24 cellular contexts compared by ENCODE assay signal in the genomic region with DNA sequence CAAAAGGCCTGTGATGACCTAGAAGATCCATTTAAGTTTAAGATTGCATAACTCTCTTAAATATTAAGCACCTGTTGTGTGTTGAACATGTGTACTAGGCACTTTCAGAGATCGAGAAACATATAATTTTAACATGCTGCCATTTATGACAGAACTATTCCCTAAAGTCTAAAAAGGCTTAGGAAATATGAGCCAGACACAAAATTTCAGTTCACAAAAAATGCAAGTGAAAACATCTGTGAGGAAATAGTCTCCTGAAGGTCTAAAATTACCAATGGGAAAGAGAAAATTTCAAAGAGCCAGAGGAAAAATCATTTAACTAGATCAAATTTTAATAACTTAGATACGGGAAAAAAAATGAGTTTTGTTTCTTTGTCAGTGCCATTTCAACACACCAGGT. TPM values are rescaled to one million over a fixed set of nuclear protein-coding genes. Genes with fewer than 3 reads are reported as not detected.
DNase-seq lines count a peak whose midpoint lies in the region; ATAC-seq and TF ChIP-seq lines count a peak whose summit lies in the region.
"Had no signal": no experiment of that assay in that cellular context is flagged by ENCODE, and none has a peak within 500 bp of the region (broad histone marks: within the 10 kb centered on the region; RNA-seq: fewer than 3 reads in every experiment).

No MANE protein-coding gene starts in this region.

- peaks cover 7% of the 10 kb centered on the region for H4K20me1 ChIP-seq in IMR-90 (ENCODE audit: insufficient read depth, low read length)
- H4K20me1 ChIP-seq in osteoblast (ENCODE audit: insufficient read depth, low read length) = peaks cover 8% of the 10 kb centered on the region

- H2AK9ac ChIP-seq in IMR-90 (replicated peaks; ENCODE audit: low read depth, low read length, poor library complexity) = no peak overlapping the region

- H3K18ac ChIP-seq in IMR-90 (ENCODE audit: low read depth, low read length) = no peak overlapping the region

- H3K27ac ChIP-seq in IMR-90 (ENCODE audit: insufficient read depth, low read length) = no peak overlapping the region
- peak overlapping the region; percentile 19 for H3K27ac ChIP-seq in osteoblast (ENCODE audit: low read depth, low read length)

- WGBS in IMR-90 (ENCODE audit: extremely low coverage in 2 of 2, insufficient read length in 1 of 2), 2 experiments = no CpG with 5 or more reads among the region's 2 CpGs

- no peak overlapping the region for H4K8ac ChIP-seq in IMR-90 (ENCODE audit: low read depth in 2 of 2, low read length in 2 of 2)

- H2BK5ac ChIP-seq in IMR-90 (ENCODE audit: low read depth, low read length, poor library complexity, severe bottlenecking) = no peak overlapping the region

- H4K5ac ChIP-seq in IMR-90 (ENCODE audit: low read depth, low read length) = no peak overlapping the region

- TF ChIP-seq RAD21 in IMR-90 (IDR thresholded peaks at IDR 0.05; ENCODE audit: low read length) = no peak

- H3K4me3 ChIP-seq in IMR-90 (ENCODE audit: insufficient read depth, low read depth, low read length) (no peak overlapping the region), osteoblast (ENCODE audit: insufficient read depth, low read length) (no peak overlapping the region)

- no peak overlapping the region for H2AK5ac ChIP-seq in IMR-90 (ENCODE audit: low read depth, low read length)

- no peak for ATAC-seq in IMR-90 (ENCODE audit: low read depth)
- no peak for ATAC-seq in HG02852 (IDR thresholded peaks at IDR 0.05; ENCODE audit: unreplicated experiment)
- ATAC-seq in activated naive CD4-positive, alpha-beta T cell treated with anti-CD3 and anti-CD28 coated beads, Interleukin-2, amount 50 U/mL, for 72 hours = no peak

- BruUV-seq in IMR-90 (replicated peaks; lab: Mats Ljungman, UMichigan) = no TSS peak

- peak overlapping the region; percentile 32 for H3K27ac Mint-ChIP-seq in endothelial cell (ENCODE audit: unreplicated experiment)
- no peak overlapping the region for H3K27ac Mint-ChIP-seq in activated naive CD4-positive, alpha-beta T cell treated with anti-CD3 and anti-CD28 coated beads, Interleukin-2, amount 50 U/mL, for 72 hours

- no peaks in the 10 kb centered on the region for H3K9me3 ChIP-seq in IMR-90 (ENCODE audit: control insufficient read depth, insufficient read depth, low read length)
- H3K9me3 ChIP-seq in osteoblast (ENCODE audit: low read depth, low read length) = no peaks in the 10 kb centered on the region

- no peak overlapping the region for H2BK120ac ChIP-seq in IMR-90 (ENCODE audit: low read depth, low read length)

- no peaks in the 10 kb centered on the region for H3K9me1 ChIP-seq in IMR-90 (ENCODE audit: insufficient read depth, low read length)

- intact Hi-C loops in IMR-90 (cut with micrococcal nuclease) = loop anchor here (5.0 kb wide), 1 partner anchor 35 kb away; no protein-coding TSS in a partner anchor

- H2AFZ ChIP-seq in IMR-90 (replicated peaks; ENCODE audit: low read length, poor library complexity) (no peak overlapping the region), osteoblast (ENCODE audit: low read length) (no peak overlapping the region)

- H2BK20ac ChIP-seq in IMR-90 (ENCODE audit: low read depth, low read length) = no peak overlapping the region

- H3K27me3 Mint-ChIP-seq in endothelial cell (ENCODE audit: unreplicated experiment) = peaks cover 3% of the 10 kb centered on the region
- H3K27me3 Mint-ChIP-seq: CD4-positive, alpha-beta memory T cell had no signal

- H3K4me2 ChIP-seq in IMR-90 (ENCODE audit: low read depth, low read length) (no peak overlapping the region), osteoblast (ENCODE audit: insufficient read depth, low read length) (no peak overlapping the region)

- no peak overlapping the region for H3K56ac ChIP-seq in IMR-90 (ENCODE audit: extremely low read depth, insufficient read depth, low read length)

- H3K4me1 ChIP-seq in IMR-90 (ENCODE audit: control insufficient read depth, insufficient read depth, low read length) (peaks cover 6% of the 10 kb centered on the region), osteoblast (ENCODE audit: insufficient read depth, low read length) (peaks cover 16% of the 10 kb centered on the region)

- CTCF ChIA-PET in IMR-90 (lab: Yijun Ruan, JAX) = no interaction called here

- dilution Hi-C loops in IMR-90 (cut with HindIII; ENCODE audit: low sequenced_read_pairs, unreplicated experiment) = no loop called here

- no peak overlapping the region for H4K91ac ChIP-seq in IMR-90 (ENCODE audit: insufficient read depth, low read depth, low read length)

- H3K4me1 Mint-ChIP-seq in endothelial cell (ENCODE audit: unreplicated experiment) = peaks cover 8% of the 10 kb centered on the region

- H3K14ac ChIP-seq in IMR-90 (replicated peaks; ENCODE audit: low read depth, low read length) = no peak overlapping the region

- H3K23ac ChIP-seq in IMR-90 (ENCODE audit: low read depth, low read length) = no peak overlapping the region

- peaks cover 84% of the 10 kb centered on the region for H3K79me2 ChIP-seq in osteoblast (ENCODE audit: insufficient read depth, low read length)

- H3K36me3 Mint-ChIP-seq in endothelial cell (ENCODE audit: low read depth, unreplicated experiment) = peaks cover 39% of the 10 kb centered on the region
- peaks cover 28 to 40% of the 10 kb centered on the region in 2 donors for H3K36me3 Mint-ChIP-seq in activated naive CD4-positive, alpha-beta T cell treated with anti-CD3 and anti-CD28 coated beads, Interleukin-2, amount 50 U/mL, for 72 hours

- no peak overlapping the region for H3K4ac ChIP-seq in IMR-90 (ENCODE audit: low read depth, low read length)

- in situ Hi-C loops in IMR-90 (cut with MboI; ENCODE audit: low sequenced_read_pairs) = no loop called here

- H3K79me1 ChIP-seq in IMR-90 (ENCODE audit: low read depth in 1 of 2, low read length in 2 of 2) = peaks cover 0 to 24% of the 10 kb centered on the region in 2 experiments; a peak in 3 of 4 replicates

- DNase-seq in GM03348 (ENCODE audit: low spot score) (peak; percentile 11), IMR-90 (no peak), endothelial cell (ENCODE audit: low spot score) (no peak), osteoblast (ENCODE audit: insufficient read length, low spot score, missing footprints) (no peak), NCI-H526 treated with DMSO at 0.1 percent for 48 hours (lab: John Stamatoyannopoulos, UW) (no peak)
- no peak for DNase-seq in activated naive CD4-positive, alpha-beta T cell treated with anti-CD3 and anti-CD28 coated beads, Interleukin-2, amount 50 U/mL, for 72 hours (ENCODE audit: low spot score in 2 of 2)
- DNase-seq in activated CD4-positive, alpha-beta T cell treated with anti-CD3 and anti-CD28 coated beads, Interleukin-2, amount 50 U/mL, for 4 hours = no peak
- DNase-seq: AML-193, C1 segment of cervical spinal cord, COR-L47, DMS 273 treated with DMSO at 0.1 percent for 48 hours, DMS79, EL, GDM1, NCI-H1048, NCI-H1417, NCI-H1694, NCI-H2081, NCI-H2227 treated with DMSO at 0.1 percent for 48 hours, NCI-H510A, NCI-H774, SIG-M5 had no signal

- no peaks in the 10 kb centered on the region for H3K27me3 ChIP-seq in IMR-90 (ENCODE audit: control insufficient read depth, insufficient read depth, low read length)
- no peaks in the 10 kb centered on the region for H3K27me3 ChIP-seq in osteoblast (ENCODE audit: insufficient read depth, low read length)

- TF ChIP-seq CTCF in IMR-90 (conservative IDR thresholded peaks at IDR 0.05; ENCODE audit: low read depth, low read length) (no peak), endothelial cell (IDR thresholded peaks at IDR 0.05; ENCODE audit: unreplicated experiment) (no peak), osteoblast (IDR thresholded peaks at IDR 0.05; ENCODE audit: extremely low read depth, low read depth, low read length) (no peak)

- peaks cover 16% of the 10 kb centered on the region for H3K36me3 ChIP-seq in IMR-90 (ENCODE audit: control insufficient read depth, insufficient read depth, low read length)
- H3K36me3 ChIP-seq in osteoblast (ENCODE audit: insufficient read depth, low read length) = peaks cover 34% of the 10 kb centered on the region

- no peak for TF ChIP-seq POLR2A in IMR-90 (IDR thresholded peaks at IDR 0.05; ENCODE audit: low read depth, low read length)

- H3K9ac ChIP-seq in IMR-90 (ENCODE audit: low read depth, low read length) = no peak overlapping the region

- no peaks in the 10 kb centered on the region for H3K9me3 Mint-ChIP-seq in endothelial cell (ENCODE audit: unreplicated experiment)
- peaks cover 0 to 3% of the 10 kb centered on the region in 2 donors for H3K9me3 Mint-ChIP-seq in activated naive CD4-positive, alpha-beta T cell treated with anti-CD3 and anti-CD28 coated beads, Interleukin-2, amount 50 U/mL, for 72 hours

- POLR2A ChIA-PET in IMR-90 (lab: Charles Lee; ENCODE audit: unreplicated experiment) = no interaction called here

- no peak overlapping the region for H2BK15ac ChIP-seq in IMR-90 (ENCODE audit: low read depth, low read length)

- H3K4me3 Mint-ChIP-seq in endothelial cell (ENCODE audit: unreplicated experiment) = peak overlapping the region; percentile 65
- H3K4me3 Mint-ChIP-seq: CD4-positive, alpha-beta memory T cell had no signal

TF ChIP-seq in IMR-90, 13 proteins besides CTCF, POLR2A, EP300 and RAD21:
- no peak for TF ChIP-seq SMC3 (IDR thresholded peaks at IDR 0.05; ENCODE audit: low read depth, low read length)
- TF ChIP-seq CEBPB (IDR thresholded peaks at IDR 0.05; ENCODE audit: low read depth, low read length) = peak; percentile 37; the same call in 1 of the 2 replicates
- no peak for TF ChIP-seq MAFK (IDR thresholded peaks at IDR 0.05; ENCODE audit: low read depth, low read length)
- TF ChIP-seq RFX5 (IDR thresholded peaks at IDR 0.05; ENCODE audit: low read depth, low read length) = no peak

RNA-seq across cellular contexts. Expression of gene CEP170, which starts 37.7 kb away (rescaled TPM):
- 151 and 196 TPM in 2 replicates for total RNA-seq in IMR-90 (2012; rRNA removed)
- 65.8 and 66.0 TPM in 2 replicates for polyA plus RNA-seq in IMR-90 (2012; rRNA removed)
- 21.7 and 28.1 TPM in 2 replicates for polyA plus RNA-seq in IMR-90 (2012; cell fraction: cytosol; rRNA removed)
- 39.6 and 175 TPM in 2 replicates for polyA plus RNA-seq in IMR-90 (2012; cell fraction: nucleus; rRNA removed; ENCODE audit: low replicate concordance)
- 168 TPM for total RNA-seq in endothelial cell (ENCODE audit: unreplicated experiment)
- 90.5 and 102 TPM in 2 replicates for total RNA-seq in osteoblast
- 10 to 100 TPM; 51.9 to 72.9 TPM for total RNA-seq in activated naive CD4-positive, alpha-beta T cell treated with anti-CD3 and anti-CD28 coated beads, Interleukin-2, amount 50 U/mL, for 72 hours

RNA-seq across cellular contexts. Expression of gene SDCCAG8, which starts 38.4 kb away (rescaled TPM):
- total RNA-seq in IMR-90 (2012; rRNA removed) (43.3 and 46.8 TPM in 2 replicates), endothelial cell (ENCODE audit: unreplicated experiment) (41.9 TPM), osteoblast (42.7 and 63.9 TPM in 2 replicates)
- 24.2 and 25.2 TPM in 2 replicates for polyA plus RNA-seq in IMR-90 (2012; rRNA removed)
- 15.6 and 16.9 TPM in 2 replicates for polyA plus RNA-seq in IMR-90 (2012; cell fraction: cytosol; rRNA removed)
- polyA plus RNA-seq in IMR-90 (2012; cell fraction: nucleus; rRNA removed; ENCODE audit: low replicate concordance) = 15.2 and 27.1 TPM in 2 replicates
- 10 to 100 TPM; 30.1 to 37.3 TPM for total RNA-seq in activated naive CD4-positive, alpha-beta T cell treated with anti-CD3 and anti-CD28 coated beads, Interleukin-2, amount 50 U/mL, for 72 hours
